In the genomic region with DNA sequence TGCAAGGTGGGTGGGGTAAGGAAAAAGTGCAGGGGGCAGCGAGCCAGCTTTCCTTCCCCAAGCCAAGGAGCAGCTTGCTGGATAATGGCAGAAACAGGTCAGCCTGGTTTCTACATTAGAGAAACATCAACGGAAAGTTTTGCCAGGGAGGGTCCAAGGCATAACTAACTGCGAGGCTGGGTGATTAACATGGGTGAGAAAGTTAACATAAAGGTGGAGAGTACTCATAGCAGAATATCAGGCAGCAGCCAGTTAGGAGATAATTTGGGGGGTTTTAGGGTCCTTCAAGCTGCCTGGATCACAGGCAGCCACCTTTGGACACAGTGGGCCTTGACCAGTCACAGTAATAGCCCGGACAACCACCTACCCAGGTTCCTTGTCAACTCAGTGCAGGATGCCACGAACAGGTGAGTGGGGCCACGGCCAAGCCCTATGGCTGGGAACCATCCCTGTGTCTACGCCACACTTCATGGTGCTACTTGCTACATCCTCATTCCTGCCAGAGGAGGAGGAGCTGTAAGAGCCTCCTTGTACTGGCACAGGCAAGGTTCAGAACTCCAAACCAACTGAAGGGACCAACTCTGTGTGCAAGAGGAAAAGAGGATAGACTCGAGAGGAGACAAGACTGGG, we compare ENCODE assay signal across 12 cellular contexts. TPM values are rescaled to one million over a fixed set of nuclear protein-coding genes. Genes with fewer than 3 reads are reported as not detected.
DNase-seq lines count a peak whose midpoint lies in the region; ATAC-seq and TF ChIP-seq lines count a peak whose summit lies in the region.
"Had no signal": no experiment of that assay in that cellular context is flagged by ENCODE, and none has a peak within 500 bp of the region (broad histone marks: within the 10 kb centered on the region; RNA-seq: fewer than 3 reads in every experiment).

No MANE protein-coding gene starts in this region.

- peaks cover 58% of the 10 kb centered on the region for H3K36me3 Mint-ChIP-seq in activated T-cell treated with anti-CD3 and anti-CD28 coated beads, Interleukin-2, amount 50 U/mL, for 24 hours (ENCODE audit: low read depth)
- H3K36me3 Mint-ChIP-seq in naive B cell (no peaks in the 10 kb centered on the region), type B pancreatic cell (peaks cover 11% of the 10 kb centered on the region)

- no peaks in the 10 kb centered on the region for H3K27me3 Mint-ChIP-seq in activated T-cell treated with anti-CD3 and anti-CD28 coated beads, Interleukin-2, amount 50 U/mL, for 24 hours
- H3K27me3 Mint-ChIP-seq in naive B cell (no peaks in the 10 kb centered on the region), type B pancreatic cell (no peaks in the 10 kb centered on the region)
- H3K27me3 Mint-ChIP-seq: activated CD4-positive, alpha-beta T cell treated with anti-CD3 and anti-CD28 coated beads, Interleukin-2, amount 10 ng/mL, durations not matched to agents 7 days and 5 days; brain had no signal

- no peak for TF ChIP-seq CTCF in type B pancreatic cell (conservative IDR thresholded peaks at IDR 0.05)

- in situ Hi-C loops in ACHN (cut with HindIII; ENCODE audit: low pct_ligation_motif_present, low pct_unique_long_range_greater_than_20kb, low sequenced_read_pairs) = no loop called here

- no peak overlapping the region for H3K4me3 Mint-ChIP-seq in activated T-cell treated with anti-CD3 and anti-CD28 coated beads, Interleukin-2, amount 50 U/mL, for 24 hours
- H3K4me3 Mint-ChIP-seq in naive B cell = peak overlapping the region in 5 of 8 donors; percentile 21 to 76 (median 51)
- H3K4me3 Mint-ChIP-seq in type B pancreatic cell = no peak overlapping the region
- H3K4me3 Mint-ChIP-seq: activated CD4-positive, alpha-beta T cell treated with anti-CD3 and anti-CD28 coated beads, Interleukin-2, amount 10 ng/mL, durations not matched to agents 7 days and 5 days; mesothelial cell of epicardium had no signal

- ATAC-seq in naive B cell (ENCODE audit: low read depth in 2 of 2) = no peak

- no peak overlapping the region for H3K27ac Mint-ChIP-seq in activated T-cell treated with anti-CD3 and anti-CD28 coated beads, Interleukin-2, amount 50 U/mL, for 24 hours
- H3K27ac Mint-ChIP-seq in naive B cell (peak overlapping the region in 5 of 6 donors; percentile 4 to 90 (median 53)), type B pancreatic cell (peak overlapping the region; percentile 46)
- H3K27ac Mint-ChIP-seq: activated CD4-positive, alpha-beta T cell treated with anti-CD3 and anti-CD28 coated beads, Interleukin-2, amount 10 ng/mL, durations not matched to agents 7 days and 5 days; mesothelial cell of epicardium had no signal

- peak; percentile 9 for DNase-seq in activated T-cell treated with anti-CD3 and anti-CD28 coated beads, Interleukin-2, amount 50 U/mL, for 24 hours
- DNase-seq in activated T-cell treated with anti-CD3 and anti-CD28 coated beads, Interleukin-2, amount 50 U/mL, for 1 hour = no peak
- no peak for DNase-seq in caudate nucleus (lab: John Stamatoyannopoulos, UW)
- DNase-seq in naive B cell = no peak
- DNase-seq in type B pancreatic cell (ENCODE audit: extremely low spot score, unreplicated experiment) = no peak
- no peak for DNase-seq in activated effector memory CD4-positive, alpha-beta T cell treated with Interleukin-2 at 50 U/mL for 16 hours
- no peak for DNase-seq in NCI-H748 (lab: John Stamatoyannopoulos, UW; ENCODE audit: unreplicated experiment)
- no peak for DNase-seq in ACHN
- DNase-seq: activated CD4-positive, alpha-beta T cell treated with anti-CD3 and anti-CD28 coated beads, Interleukin-2, amount 10 ng/mL, durations not matched to agents 7 days and 5 days; stimulated activated CD4-positive, alpha-beta T cell treated with anti-CD3 and anti-CD28 coated beads, Interleukin-4, amount 100 ng/mL, for 24 hours had no signal

- peaks cover 61% of the 10 kb centered on the region for H3K4me1 Mint-ChIP-seq in activated T-cell treated with anti-CD3 and anti-CD28 coated beads, Interleukin-2, amount 50 U/mL, for 24 hours (ENCODE audit: low read depth)
- H3K4me1 Mint-ChIP-seq in naive B cell (peaks cover 60 to 65% (median 61%) of the 10 kb centered on the region in 3 donors), type B pancreatic cell (ENCODE audit: unreplicated experiment) (peaks cover 30% of the 10 kb centered on the region)

- peak overlapping the region; percentile 71 for H3K27ac ChIP-seq in caudate nucleus (ENCODE audit: low read depth, low read length)

- H3K9me3 Mint-ChIP-seq in activated T-cell treated with anti-CD3 and anti-CD28 coated beads, Interleukin-2, amount 50 U/mL, for 24 hours = no peaks in the 10 kb centered on the region
- H3K9me3 Mint-ChIP-seq in naive B cell (no peaks in the 10 kb centered on the region), type B pancreatic cell (no peaks in the 10 kb centered on the region)
- H3K9me3 Mint-ChIP-seq: activated CD4-positive, alpha-beta T cell treated with anti-CD3 and anti-CD28 coated beads, Interleukin-2, amount 10 ng/mL, durations not matched to agents 7 days and 5 days; mesothelial cell of epicardium had no signal

RNA-seq across cellular contexts. Expression of a gene that starts 20.1 kb away (rescaled TPM):
- polyA plus RNA-seq in naive B cell (ENCODE audit: low read depth in 6 of 6) = 10 to 100 TPM; 16.5 to 34.4 (median 19.6) TPM
- 8.5 and 19.9 TPM in 2 replicates for total RNA-seq in type B pancreatic cell (ENCODE audit: low replicate concordance)

RNA-seq across cellular contexts. Expression of a gene that starts 35.4 kb away (rescaled TPM):
- polyA plus RNA-seq in naive B cell (ENCODE audit: low read depth in 6 of 6) = not detected
- 0.24 and 0.34 TPM in 2 replicates for total RNA-seq in type B pancreatic cell (ENCODE audit: low replicate concordance)

RNA-seq across cellular contexts. Expression of a gene that starts 49.2 kb away (rescaled TPM):
- polyA plus RNA-seq in naive B cell (ENCODE audit: low read depth in 6 of 6) = under 1 TPM in 5 of 6 donors, not detected in 1; 0.21 to 0.78 (median 0.49) TPM
- total RNA-seq in type B pancreatic cell (ENCODE audit: low replicate concordance) = 2.8 and 8.2 TPM in 2 replicates

Comparison
In these comparisons a context has a peak if more than half of its experiments do, and no peak if none do; other contexts are left out.
1. H3K4me3 Mint-ChIP-seq: peak in naive B cell (5 of 8); none in activated T-cell treated with anti-CD3 and anti-CD28 coated beads, Interleukin-2, amount 50 U/mL, for 24 hours (single experiment) and type B pancreatic cell (single experiment).